Comparison of ENCODE assay signal across 17 cellular contexts in the genomic region with DNA sequence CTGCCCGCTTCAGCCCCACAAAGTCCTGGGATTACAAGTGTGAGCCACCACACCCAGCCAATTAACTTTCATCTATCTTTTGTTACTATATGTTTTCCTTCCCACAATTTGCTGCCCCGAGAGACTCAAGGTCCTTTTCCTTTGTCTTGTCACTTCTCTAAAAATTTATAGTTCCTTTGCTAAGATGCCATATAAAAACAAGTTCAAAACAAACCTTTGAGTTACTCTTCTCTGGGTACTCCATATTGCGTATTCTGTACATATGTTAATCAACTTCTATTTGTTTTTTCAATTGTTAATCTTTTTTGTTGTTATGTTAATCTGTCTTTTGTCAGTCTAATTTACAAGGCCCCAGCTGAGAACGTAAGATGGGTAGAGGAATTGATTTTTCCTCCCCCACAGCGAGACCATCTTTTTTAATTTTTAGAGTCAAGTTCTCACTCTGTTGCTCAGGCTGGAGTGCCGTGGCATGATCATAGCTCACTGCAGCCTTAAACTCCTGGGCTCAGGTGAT. TPM values are rescaled to one million over a fixed set of nuclear protein-coding genes. Genes with fewer than 3 reads are reported as not detected.
DNase-seq lines count a peak whose midpoint lies in the region; ATAC-seq, FAIRE-seq and TF ChIP-seq lines count a peak whose summit lies in the region.
"Had no signal": no experiment of that assay in that cellular context is flagged by ENCODE, and none has a peak within 500 bp of the region (broad histone marks: within the 10 kb centered on the region; RNA-seq: fewer than 3 reads in every experiment).

No MANE protein-coding gene starts in this region.

- CTCF ChIA-PET in H1 (lab: Charles Lee; ENCODE audit: partially characterized antibody) = interaction anchor here (0.6 to 11.3 kb wide), 3 partner anchors 15 to 522 kb away, joined by 3 to 144 read pairs (median 4); no protein-coding TSS in a partner anchor

- H2BK12ac ChIP-seq in H1 (ENCODE audit: low read depth, low read length) = no peak overlapping the region

- H2AK5ac ChIP-seq in H1 (ENCODE audit: low read depth, low read length) (no peak overlapping the region), mesendoderm (ENCODE audit: low read length) (no peak overlapping the region)

- H3K4me2 ChIP-seq in H1 (ENCODE audit: insufficient read depth in 1 of 2, low read depth in 2 of 2, low read length in 2 of 2) = no peak overlapping the region
- H3K4me2 ChIP-seq in mesendoderm (ENCODE audit: low read length) = no peak overlapping the region
- H3K4me2 ChIP-seq: BLaER1 had no signal

- H3K79me2 ChIP-seq in H1 (ENCODE audit: control insufficient read depth in 1 of 2, insufficient read depth in 2 of 2, low read length in 2 of 2) (no peaks in the 10 kb centered on the region), mesendoderm (ENCODE audit: control insufficient read depth, insufficient read depth, low read length) (no peaks in the 10 kb centered on the region)

- FAIRE-seq in H1 (lab: Jason Lieb, UNC) = no peak
- FAIRE-seq: GM12878, GM18507 had no signal

- H4K8ac ChIP-seq in H1 (ENCODE audit: extremely low read depth, insufficient read depth, low read length) = no peak overlapping the region
- H4K8ac ChIP-seq in mesendoderm (ENCODE audit: low read depth, low read length) = no peak overlapping the region

- no peak overlapping the region for H2BK20ac ChIP-seq in H1 (ENCODE audit: low read length)

- no peak for TF ChIP-seq RAD21 in H1 (IDR thresholded peaks at IDR 0.05 in 1 of 2, conservative IDR thresholded peaks at IDR 0.05 in 1 of 2; ENCODE audit: low read depth in 2 of 2, low read length in 2 of 2)

- POLR2A ChIA-PET in H1 (lab: Charles Lee; ENCODE audit: partially characterized antibody) = interaction anchor here (0.6 to 2.9 kb wide), 2 partner anchors 31 to 304 kb away, joined by 3 to 9 read pairs; a partner anchor contains a TSS

- H3K14ac ChIP-seq in H1 (ENCODE audit: insufficient read length) = no peak overlapping the region

- H3K56ac ChIP-seq in H1 (replicated peaks; ENCODE audit: insufficient read length, low read depth, low read length) = no peak overlapping the region
- no peak overlapping the region for H3K56ac ChIP-seq in mesendoderm (ENCODE audit: low read length)

- H4K5ac ChIP-seq in H1 (ENCODE audit: insufficient read length, low read depth, low read length) = no peak overlapping the region
- H4K5ac ChIP-seq in mesendoderm (ENCODE audit: low read length) = no peak overlapping the region

- H3K23me2 ChIP-seq in H1 (ENCODE audit: low read depth, low read length) = no peaks in the 10 kb centered on the region

- H3K23ac ChIP-seq in H1 (ENCODE audit: insufficient read length) (no peak overlapping the region), mesendoderm (ENCODE audit: low read length) (no peak overlapping the region)

- H2BK15ac ChIP-seq in H1 (ENCODE audit: low read length) (no peak overlapping the region), mesendoderm (replicated peaks; ENCODE audit: low read depth) (no peak overlapping the region)

- H3K27me3 ChIP-seq in HAP-1 (ENCODE audit: low read depth) (no peaks in the 10 kb centered on the region), H1 (replicated peaks in 1 of 4; ENCODE audit: control insufficient read depth in 3 of 4, extremely low read depth in 1 of 4, insufficient read depth in 3 of 4, low read length in 3 of 4) (no peaks in the 10 kb centered on the region), mesendoderm (ENCODE audit: insufficient read depth, low read length, poor library complexity) (no peaks in the 10 kb centered on the region)
- H3K27me3 ChIP-seq: BLaER1 had no signal

- H2BK5ac ChIP-seq in H1 (ENCODE audit: low read depth, low read length) = peak overlapping the region; percentile 77
- H2BK5ac ChIP-seq in mesendoderm (ENCODE audit: low read length) = no peak overlapping the region

- H3K9ac ChIP-seq in H1 (replicated peaks in 1 of 4; ENCODE audit: extremely low read depth in 1 of 4, low read depth in 3 of 4, low read length in 3 of 4) (no peak overlapping the region), mesendoderm (ENCODE audit: low read length) (no peak overlapping the region)
- H3K9ac ChIP-seq: BLaER1 had no signal

- peaks cover under 1% of the 10 kb centered on the region for H3K36me3 ChIP-seq in HAP-1 (replicated peaks)
- H3K36me3 ChIP-seq in H1 (ENCODE audit: control insufficient read depth in 2 of 4, insufficient read depth in 4 of 4, low read length in 3 of 4) = no peaks in the 10 kb centered on the region
- H3K36me3 ChIP-seq in mesendoderm (ENCODE audit: control insufficient read depth, insufficient read depth, low read length) = no peaks in the 10 kb centered on the region

- no peak overlapping the region for H3K4ac ChIP-seq in H1 (replicated peaks; ENCODE audit: insufficient read length, low read depth, low read length)
- no peak overlapping the region for H3K4ac ChIP-seq in mesendoderm (ENCODE audit: low read depth, low read length)

- H3K27ac ChIP-seq in H1 (ENCODE audit: low read depth, low read length) = no peak overlapping the region
- no peak overlapping the region for H3K27ac ChIP-seq in mesendoderm (ENCODE audit: low read depth, low read length)
- H3K27ac ChIP-seq in substantia nigra (ENCODE audit: low read depth, low read length, poor library complexity, severe bottlenecking) = no peak overlapping the region
- H3K27ac ChIP-seq: BLaER1 had no signal

- in situ Hi-C loops in HAP-1 (cut with MboI; ENCODE audit: low sequenced_read_pairs) = no loop called here

- TF ChIP-seq POLR2A in H1 (IDR thresholded peaks at IDR 0.05; ENCODE audit: control extremely low read depth in 1 of 2, low read depth in 2 of 2, low read length in 2 of 2) = no peak

- ATAC-seq in GM21526 (IDR thresholded peaks at IDR 0.05; ENCODE audit: low FRiP score, unreplicated experiment) = no peak
- ATAC-seq: GM12878, HCT116 had no signal

- H3K79me1 ChIP-seq in H1 (ENCODE audit: low read depth, low read length) = no peaks in the 10 kb centered on the region
- H3K79me1 ChIP-seq in mesendoderm (ENCODE audit: low read length) = no peaks in the 10 kb centered on the region

- no peak overlapping the region for H3K18ac ChIP-seq in H1 (ENCODE audit: extremely low read depth, low read length)
- H3K18ac ChIP-seq in mesendoderm (ENCODE audit: low read length) = no peak overlapping the region

- no peak overlapping the region for H4K91ac ChIP-seq in H1 (replicated peaks; ENCODE audit: insufficient read length, low read length)

- H2AFZ ChIP-seq in H1 (ENCODE audit: low read length) = no peak overlapping the region

- H4K20me1 ChIP-seq in H1 (replicated peaks in 1 of 2; ENCODE audit: control insufficient read depth in 1 of 2, insufficient read depth in 2 of 2, low read length in 2 of 2) = no peaks in the 10 kb centered on the region
- H4K20me1 ChIP-seq: BLaER1 had no signal

- peaks cover 22% of the 10 kb centered on the region for H3K9me3 ChIP-seq in HAP-1
- H3K9me3 ChIP-seq in H1 (ENCODE audit: insufficient read depth in 2 of 2, low read depth in 1 of 2, low read length in 1 of 2) = peaks cover 15 to 20% of the 10 kb centered on the region in 2 experiments

- H3K4me3 ChIP-seq in HAP-1 (no peak overlapping the region), H1 (ENCODE audit: extremely low read depth in 1 of 4, insufficient read depth in 2 of 4, low read depth in 3 of 4, low read length in 4 of 4) (peak overlapping the region in 1 of 4 experiments; percentile 26; a peak in 1 of 8 replicates), mesendoderm (ENCODE audit: low read length) (no peak overlapping the region)
- H3K4me3 ChIP-seq: BLaER1, GM12878 had no signal

- H2BK120ac ChIP-seq in H1 (replicated peaks; ENCODE audit: low read depth, low read length) (no peak overlapping the region), mesendoderm (ENCODE audit: low read depth, low read length) (no peak overlapping the region)

- TF ChIP-seq EP300 in H1 (IDR thresholded peaks at IDR 0.05; ENCODE audit: borderline replicate concordance in 1 of 2, low read depth in 2 of 2, low read length in 2 of 2) = no peak

- 77% methylated on average over 6 of the region's 6 CpGs; no CpG with 5 or more reads in 1 of the 2 experiments for WGBS in H1 (ENCODE audit: extremely low coverage in 1 of 2, insufficient coverage in 1 of 2, insufficient read length in 1 of 2, insufficient replicate concordance in 2 of 2, low coverage in 1 of 2, low lambda C conversion rate in 2 of 2, missing lambda C conversion rate in 1 of 2), 2 experiments
- WGBS in mesendoderm (ENCODE audit: extremely low coverage, insufficient coverage, low lambda C conversion rate) = no CpG with 5 or more reads among the region's 6 CpGs

- TF ChIP-seq CTCF in H1 (IDR thresholded peaks at IDR 0.05; ENCODE audit: control extremely low read depth in 1 of 3, insufficient read depth in 1 of 3, low read depth in 1 of 3, low read length in 3 of 3) = no peak

- DNase-seq in HAP-1 (ENCODE audit: low spot score in 2 of 2) (peak; percentile 71 to 96), MV-4-11 (lab: John Stamatoyannopoulos, UW) (peak; percentile 4), H1 (ENCODE audit: low read depth in 1 of 2, low spot score in 2 of 2) (no peak), mesendoderm (no peak), substantia nigra (lab: John Stamatoyannopoulos, UW) (no peak)
- DNase-seq: CD4-positive, alpha-beta T cell; DMS79; GOT3; KG1 had no signal

- H3K4me1 ChIP-seq in HAP-1 (peaks cover 12% of the 10 kb centered on the region), H1 (replicated peaks in 1 of 4; ENCODE audit: control insufficient read depth in 3 of 4, insufficient read depth in 4 of 4, low read length in 3 of 4) (peaks cover 0 to 4% (median 0%) of the 10 kb centered on the region in 4 experiments; a peak in 1 of 7 replicates), mesendoderm (ENCODE audit: control insufficient read depth, low read depth, low read length) (no peaks in the 10 kb centered on the region)

RNA-seq across cellular contexts. Expression of a gene that starts 7.1 kb away (rescaled TPM):
- total RNA-seq in H1 (2021; fragmentation: NEBNext Ultra II Directional; extraction: Animal tissue kit (Norgen Biotek cat#: 25700)) = not detected in 2 replicates
- 0.03 TPM in 1 of 2 replicates, not detected in the other for polyA plus RNA-seq in H1 (2011; rRNA removed)
- polyA plus RNA-seq in H1 (2011; cell fraction: cytosol; rRNA removed) = 0.10 TPM
- polyA plus RNA-seq in H1 (2011; cell fraction: nucleus; rRNA removed) = 0.13 TPM
- polyA plus RNA-seq in H1 (2012, experiment 1 of 2) = not detected in 4 replicates
- polyA plus RNA-seq in H1 (2012, experiment 2 of 2) = not detected
- 0.02 TPM for polyA plus RNA-seq in H1 (2013, experiment 1 of 2)
- polyA plus RNA-seq in H1 (2013, experiment 2 of 2) = 0.02 TPM
- polyA minus RNA-seq in H1 (2011; rRNA and poly(A)+ RNA removed) = not detected in 2 replicates
- polyA minus RNA-seq in H1 (2011; cell fraction: cytosol; rRNA and poly(A)+ RNA removed) = not detected
- polyA minus RNA-seq in H1 (2011; cell fraction: nucleus; rRNA and poly(A)+ RNA removed) = not detected
- not detected for polyA plus RNA-seq in mesendoderm (2013, experiment 1 of 2)
- polyA plus RNA-seq in mesendoderm (2013, experiment 2 of 2) = not detected
- total RNA-seq: A673, G401, GM12878 had no signal
- polyA plus RNA-seq: GM12878, IgD-negative memory B cell had no signal

RNA-seq across cellular contexts. Expression of a gene that starts 31.4 kb away (rescaled TPM):
- 9.4 and 13.0 TPM in 2 replicates for total RNA-seq in H1 (2021; fragmentation: NEBNext Ultra II Directional; extraction: Animal tissue kit (Norgen Biotek cat#: 25700))
- 12.5 and 15.0 TPM in 2 replicates for polyA plus RNA-seq in H1 (2011; rRNA removed)
- 13.1 TPM for polyA plus RNA-seq in H1 (2011; cell fraction: cytosol; rRNA removed)
- polyA plus RNA-seq in H1 (2011; cell fraction: nucleus; rRNA removed) = 9.3 TPM
- 7.7 to 10.6 TPM (median 9.9 TPM) in 4 replicates for polyA plus RNA-seq in H1 (2012, experiment 1 of 2)
- polyA plus RNA-seq in H1 (2012, experiment 2 of 2) = 3.9 TPM
- polyA plus RNA-seq in H1 (2013, experiment 1 of 2) = 12.5 TPM
- 15.8 TPM for polyA plus RNA-seq in H1 (2013, experiment 2 of 2)
- polyA minus RNA-seq in H1 (2011; rRNA and poly(A)+ RNA removed) = 13.5 and 14.5 TPM in 2 replicates
- polyA minus RNA-seq in H1 (2011; cell fraction: cytosol; rRNA and poly(A)+ RNA removed) = 4.1 TPM
- 13.7 TPM for polyA minus RNA-seq in H1 (2011; cell fraction: nucleus; rRNA and poly(A)+ RNA removed)
- 5.7 TPM for polyA plus RNA-seq in mesendoderm (2013, experiment 1 of 2)
- 5.8 TPM for polyA plus RNA-seq in mesendoderm (2013, experiment 2 of 2)

Comparison
In these comparisons a context has a peak if more than half of its experiments do, and no peak if none do; other contexts are left out.
1. DNase-seq: peak in HAP-1 (2 of 2) and MV-4-11 (single experiment); none in H1 (0 of 2), mesendoderm (single experiment) and substantia nigra (0 of 49).